ENCODE assay signal across 8 cellular contexts in the genomic region with DNA sequence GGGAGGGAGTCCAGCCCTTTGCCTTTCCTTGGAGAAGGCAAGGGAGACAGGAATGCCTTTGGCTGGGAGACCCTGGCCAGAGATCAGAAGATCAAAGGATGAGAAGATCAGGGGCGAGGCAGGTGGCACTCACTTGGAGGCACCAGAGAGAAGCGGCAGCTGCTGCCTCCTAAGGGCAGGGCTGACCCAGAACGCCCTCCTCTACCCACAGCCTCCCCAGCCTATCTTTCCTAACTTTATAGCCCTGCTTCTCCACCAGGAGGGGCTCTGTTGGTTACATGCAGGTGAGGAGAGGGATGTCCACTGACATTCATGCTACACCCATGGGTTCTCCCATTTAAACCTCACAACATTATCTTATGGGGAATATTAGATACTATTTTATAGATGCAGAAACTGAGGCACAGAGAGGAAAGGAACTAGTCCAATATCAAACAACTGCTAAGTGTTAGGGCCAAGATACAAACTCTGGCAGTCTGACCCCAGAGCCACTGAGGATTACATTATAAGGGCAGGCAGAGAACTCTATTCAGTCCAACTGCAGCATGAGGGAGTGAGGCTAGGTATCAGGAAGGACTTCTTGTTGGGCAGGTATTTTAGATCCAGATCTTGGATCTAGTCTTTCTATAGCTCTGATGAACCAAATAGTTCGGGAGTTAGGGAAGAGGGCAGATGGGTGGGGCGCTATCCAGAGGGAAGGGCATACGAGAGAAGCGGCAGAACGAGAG. TPM values are rescaled to one million over a fixed set of nuclear protein-coding genes. Genes with fewer than 3 reads are reported as not detected.
DNase-seq lines count a peak whose midpoint lies in the region; ATAC-seq and TF ChIP-seq lines count a peak whose summit lies in the region.

No MANE protein-coding gene starts in this region.

- peaks cover 6% of the 10 kb centered on the region for H3K4me1 Mint-ChIP-seq in activated CD4-positive, alpha-beta T cell treated with anti-CD3 and anti-CD28 coated beads, Interleukin-2, amount 10 ng/mL, durations not matched to agents 24 days and 14 days
- peaks cover 6% of the 10 kb centered on the region for H3K4me1 Mint-ChIP-seq in activated CD4-positive, alpha-beta T cell treated with anti-CD3 and anti-CD28 coated beads, Interleukin-2, amount 10 ng/mL, durations not matched to agents 7 days and 5 days

- no peak for TF ChIP-seq EP300 in stomach (IDR thresholded peaks at IDR 0.05)
- TF ChIP-seq EP300 in ovary (IDR thresholded peaks at IDR 0.05), result no peak

- POLR2A ChIA-PET in activated CD4-positive, alpha-beta T cell treated with anti-CD3 and anti-CD28 coated beads, Interleukin-2, amount 10 ng/mL, durations not matched to agents 7 days and 5 days (lab: Charles Lee), result no interaction called here
- POLR2A ChIA-PET in PC-3 (lab: Charles Lee; ENCODE audit: unreplicated experiment), result no interaction called here

- H3K27me3 ChIP-seq in PC-3 (ENCODE audit: low read length), result no peaks in the 10 kb centered on the region
- H3K27me3 ChIP-seq in left ventricle myocardium inferior (ENCODE audit: low read depth), result peaks cover 85% of the 10 kb centered on the region
- H3K27me3 ChIP-seq in stomach, result peaks cover 0 to 81% (median 34%) of the 10 kb centered on the region in 3 donors
- no peaks in the 10 kb centered on the region for H3K27me3 ChIP-seq in ovary

- intact Hi-C loops in activated CD4-positive, alpha-beta T cell treated with anti-CD3 and anti-CD28 coated beads, Interleukin-2, amount 10 ng/mL, durations not matched to agents 24 days and 14 days (cut with micrococcal nuclease), result no loop called here
- intact Hi-C loops in PC-3 (cut with micrococcal nuclease), result no loop called here
- intact Hi-C loops in left ventricle myocardium inferior (cut with micrococcal nuclease), result no loop called here
- intact Hi-C loops in stomach (cut with DNase I; ENCODE audit: low total_unique reads), result no loop called here
- intact Hi-C loops in ovary (cut with DNase I), result no loop called here

- H3K4me2 ChIP-seq in PC-3 (ENCODE audit: low read length), result peak overlapping the region; percentile 82

- H3K9me3 ChIP-seq in PC-3 (ENCODE audit: low read length), result no peaks in the 10 kb centered on the region
- no peaks in the 10 kb centered on the region for H3K9me3 ChIP-seq in left ventricle myocardium inferior (replicated peaks)
- no peaks in the 10 kb centered on the region for H3K9me3 ChIP-seq in stomach
- H3K9me3 ChIP-seq in ovary, result no peaks in the 10 kb centered on the region

- CTCF ChIA-PET in activated CD4-positive, alpha-beta T cell treated with anti-CD3 and anti-CD28 coated beads, Interleukin-2, amount 10 ng/mL, durations not matched to agents 7 days and 5 days (lab: Charles Lee), result interaction anchor here (1.0 kb wide), 1 partner anchor 21 kb away, joined by 3 read pairs; no protein-coding TSS in a partner anchor
- CTCF ChIA-PET in PC-3 (lab: Charles Lee), result no interaction called here

- TF ChIP-seq CTCF in PC-3 (conservative IDR thresholded peaks at IDR 0.05; ENCODE audit: low read depth, low read length) (peak; percentile 63), left ventricle myocardium inferior (IDR thresholded peaks at IDR 0.05; ENCODE audit: borderline replicate concordance) (peak; percentile 12), stomach (IDR thresholded peaks at IDR 0.05) (no peak), ovary (IDR thresholded peaks at IDR 0.05) (no peak)

- no peaks in the 10 kb centered on the region for H3K79me2 ChIP-seq in PC-3 (ENCODE audit: low read length)

- H3K9ac ChIP-seq in PC-3 (ENCODE audit: low read length), result no peak overlapping the region

- whole genome bisulfite sequencing in stomach, 5 donors, result 27 to 33% (median 30%) methylated on average over 8 of the region's 8 CpGs
- WGBS in ovary, 3 donors, result 28 to 42% (median 40%) methylated on average over 8 of the region's 8 CpGs

- peak overlapping the region; percentile 76 for H2AFZ ChIP-seq in PC-3 (ENCODE audit: low read length)

- H3K4me1 ChIP-seq in PC-3 (ENCODE audit: insufficient read depth, low read length), result peaks cover 6% of the 10 kb centered on the region; the same call in 1 of the 2 replicates
- H3K4me1 ChIP-seq in left ventricle myocardium inferior, result peaks cover 10% of the 10 kb centered on the region
- H3K4me1 ChIP-seq in stomach, result peaks cover 7 to 13% (median 11%) of the 10 kb centered on the region in 4 donors
- peaks cover 2% of the 10 kb centered on the region for H3K4me1 ChIP-seq in ovary (ENCODE audit: insufficient read depth)

- H3K4me3 Mint-ChIP-seq in activated CD4-positive, alpha-beta T cell treated with anti-CD3 and anti-CD28 coated beads, Interleukin-2, amount 10 ng/mL, durations not matched to agents 24 days and 14 days, result peak overlapping the region; percentile 39
- H3K4me3 Mint-ChIP-seq in activated CD4-positive, alpha-beta T cell treated with anti-CD3 and anti-CD28 coated beads, Interleukin-2, amount 10 ng/mL, durations not matched to agents 7 days and 5 days, result no peak overlapping the region

- no TSS peak for BruUV-seq in PC-3 (replicated peaks; lab: Mats Ljungman, UMichigan)

- no peak for DNase-seq in activated CD4-positive, alpha-beta T cell treated with anti-CD3 and anti-CD28 coated beads, Interleukin-2, amount 10 ng/mL, durations not matched to agents 24 days and 14 days
- DNase-seq in activated CD4-positive, alpha-beta T cell treated with anti-CD3 and anti-CD28 coated beads, Interleukin-2, amount 10 ng/mL, durations not matched to agents 7 days and 5 days, result no peak
- DNase-seq in PC-3 (peak; percentile 42), left ventricle myocardium inferior (no peak), stomach (no peak), anterior cingulate cortex (lab: John Stamatoyannopoulos, UW) (no peak), ovary (no peak)
- DNase-seq in stimulated activated CD4-positive, alpha-beta T cell treated with anti-CD3 and anti-CD28 coated beads, Interleukin-1b, Interleukin-23, amount 100 ng/mL, for 48 hours, result no peak

- peak; percentile 67 for ATAC-seq in PC-3

- H3K27me3 Mint-ChIP-seq in activated CD4-positive, alpha-beta T cell treated with anti-CD3 and anti-CD28 coated beads, Interleukin-2, amount 10 ng/mL, durations not matched to agents 24 days and 14 days, result peaks cover 65% of the 10 kb centered on the region
- H3K27me3 Mint-ChIP-seq in activated CD4-positive, alpha-beta T cell treated with anti-CD3 and anti-CD28 coated beads, Interleukin-2, amount 10 ng/mL, durations not matched to agents 7 days and 5 days, result peaks cover 52% of the 10 kb centered on the region

- TF ChIP-seq POLR2A in stomach (IDR thresholded peaks at IDR 0.05) (no peak), ovary (IDR thresholded peaks at IDR 0.05) (no peak)

- H3K27ac ChIP-seq in PC-3 (ENCODE audit: low read length) (no peak overlapping the region), left ventricle myocardium inferior (replicated peaks) (no peak overlapping the region), stomach (no peak overlapping the region), ovary (no peak overlapping the region)

- H3K36me3 ChIP-seq in PC-3 (ENCODE audit: low read depth, low read length) (no peaks in the 10 kb centered on the region), left ventricle myocardium inferior (no peaks in the 10 kb centered on the region), stomach (no peaks in the 10 kb centered on the region), ovary (no peaks in the 10 kb centered on the region)

- H3K9me2 ChIP-seq in PC-3 (replicated peaks; ENCODE audit: low read length), result no peaks in the 10 kb centered on the region

- H3K36me3 Mint-ChIP-seq in activated CD4-positive, alpha-beta T cell treated with anti-CD3 and anti-CD28 coated beads, Interleukin-2, amount 10 ng/mL, durations not matched to agents 24 days and 14 days (ENCODE audit: low read depth), result no peaks in the 10 kb centered on the region
- no peaks in the 10 kb centered on the region for H3K36me3 Mint-ChIP-seq in activated CD4-positive, alpha-beta T cell treated with anti-CD3 and anti-CD28 coated beads, Interleukin-2, amount 10 ng/mL, durations not matched to agents 7 days and 5 days (ENCODE audit: low read depth)

- H3F3A ChIP-seq in PC-3 (ENCODE audit: low read length, unreplicated experiment), result no peaks in the 10 kb centered on the region

- no peak overlapping the region for H3K27ac Mint-ChIP-seq in activated CD4-positive, alpha-beta T cell treated with anti-CD3 and anti-CD28 coated beads, Interleukin-2, amount 10 ng/mL, durations not matched to agents 24 days and 14 days
- no peak overlapping the region for H3K27ac Mint-ChIP-seq in activated CD4-positive, alpha-beta T cell treated with anti-CD3 and anti-CD28 coated beads, Interleukin-2, amount 10 ng/mL, durations not matched to agents 7 days and 5 days

- H4K20me1 ChIP-seq in PC-3 (ENCODE audit: low read length), result no peaks in the 10 kb centered on the region

- H3K4me3 ChIP-seq in PC-3 (ENCODE audit: low read length) (peak overlapping the region; percentile 62), left ventricle myocardium inferior (peak overlapping the region; percentile 60), stomach (peak overlapping the region; percentile 27 to 48 (median 30)), ovary (no peak overlapping the region)

- H3K9me3 Mint-ChIP-seq in activated CD4-positive, alpha-beta T cell treated with anti-CD3 and anti-CD28 coated beads, Interleukin-2, amount 10 ng/mL, durations not matched to agents 24 days and 14 days, result no peaks in the 10 kb centered on the region
- no peaks in the 10 kb centered on the region for H3K9me3 Mint-ChIP-seq in activated CD4-positive, alpha-beta T cell treated with anti-CD3 and anti-CD28 coated beads, Interleukin-2, amount 10 ng/mL, durations not matched to agents 7 days and 5 days

RNA-seq across cellular contexts. Expression of gene LGR6, which starts 19.9 kb away (rescaled TPM):
- total RNA-seq in activated CD4-positive, alpha-beta T cell treated with anti-CD3 and anti-CD28 coated beads, Interleukin-2, amount 10 ng/mL, durations not matched to agents 24 days and 14 days, result not detected in 2 replicates
- total RNA-seq in activated CD4-positive, alpha-beta T cell treated with anti-CD3 and anti-CD28 coated beads, Interleukin-2, amount 10 ng/mL, durations not matched to agents 7 days and 5 days, result not detected
- total RNA-seq in PC-3 (2014; rRNA removed), result 0.23 and 0.26 TPM in 2 replicates
- total RNA-seq in left ventricle myocardium inferior, result 0.60 TPM
- total RNA-seq in stomach, result under 1 TPM in 2 of 5 donors, not detected in 3; 0.43 to 0.73 TPM
- 1 to 10 TPM in 1 of 3 donors, under 1 TPM in 1, not detected in 1; 0.15 to 3.5 TPM for polyA plus RNA-seq in stomach
- 10 to 100 TPM in 1 of 7 donors, 1 to 10 TPM in 3, under 1 TPM in 3; 0.24 to 12.4 (median 1.4) TPM for total RNA-seq in ovary
- polyA plus RNA-seq in ovary, result 1 to 10 TPM; 1.1 to 1.9 TPM

RNA-seq across cellular contexts. Expression of gene PTPN7, which starts 53.1 kb away (rescaled TPM):
- total RNA-seq in activated CD4-positive, alpha-beta T cell treated with anti-CD3 and anti-CD28 coated beads, Interleukin-2, amount 10 ng/mL, durations not matched to agents 24 days and 14 days, result 475 and 478 TPM in 2 replicates
- total RNA-seq in activated CD4-positive, alpha-beta T cell treated with anti-CD3 and anti-CD28 coated beads, Interleukin-2, amount 10 ng/mL, durations not matched to agents 7 days and 5 days, result 100 to 1,000 TPM; 183 to 188 TPM
- total RNA-seq in PC-3 (2014; rRNA removed) (not detected in 2 replicates), left ventricle myocardium inferior (0.44 TPM), stomach (10 to 100 TPM in 1 of 5 donors, 1 to 10 TPM in 3, not detected in 1; 2.0 to 16.3 (median 4.6) TPM), ovary (1 to 10 TPM in 5 of 7 donors, under 1 TPM in 2; 0.58 to 4.8 (median 1.7) TPM)
- polyA plus RNA-seq in stomach (1 to 10 TPM; 1.8 to 4.4 (median 2.1) TPM), ovary (10 to 100 TPM in 1 of 2 donors, under 1 TPM in 1; 0.98 to 15.4 TPM)

Comparison
In these comparisons a context has a peak if more than half of its experiments do, and no peak if none do; other contexts are left out.
1. CTCF ChIP-seq: peak in PC-3 (single experiment) and left ventricle myocardium inferior (single experiment); none in stomach (0 of 7) and ovary (0 of 3).
2. RNA of gene PTPN7, which starts 53.1 kb away (total RNA-seq): 475 to 478 TPM in activated CD4-positive, alpha-beta T cell treated with anti-CD3 and anti-CD28 coated beads, Interleukin-2, amount 10 ng/mL, durations not matched to agents 24 days and 14 days and 183 to 188 TPM in activated CD4-positive, alpha-beta T cell treated with anti-CD3 and anti-CD28 coated beads, Interleukin-2, amount 10 ng/mL, durations not matched to agents 7 days and 5 days; 2.0 to 16.3 TPM in stomach, 0.58 to 4.8 TPM in ovary, 0.44 TPM in left ventricle myocardium inferior (single experiment) and not detected in PC-3; every median in the first group is over 10 times any median in the second.